In the genomic region with DNA sequence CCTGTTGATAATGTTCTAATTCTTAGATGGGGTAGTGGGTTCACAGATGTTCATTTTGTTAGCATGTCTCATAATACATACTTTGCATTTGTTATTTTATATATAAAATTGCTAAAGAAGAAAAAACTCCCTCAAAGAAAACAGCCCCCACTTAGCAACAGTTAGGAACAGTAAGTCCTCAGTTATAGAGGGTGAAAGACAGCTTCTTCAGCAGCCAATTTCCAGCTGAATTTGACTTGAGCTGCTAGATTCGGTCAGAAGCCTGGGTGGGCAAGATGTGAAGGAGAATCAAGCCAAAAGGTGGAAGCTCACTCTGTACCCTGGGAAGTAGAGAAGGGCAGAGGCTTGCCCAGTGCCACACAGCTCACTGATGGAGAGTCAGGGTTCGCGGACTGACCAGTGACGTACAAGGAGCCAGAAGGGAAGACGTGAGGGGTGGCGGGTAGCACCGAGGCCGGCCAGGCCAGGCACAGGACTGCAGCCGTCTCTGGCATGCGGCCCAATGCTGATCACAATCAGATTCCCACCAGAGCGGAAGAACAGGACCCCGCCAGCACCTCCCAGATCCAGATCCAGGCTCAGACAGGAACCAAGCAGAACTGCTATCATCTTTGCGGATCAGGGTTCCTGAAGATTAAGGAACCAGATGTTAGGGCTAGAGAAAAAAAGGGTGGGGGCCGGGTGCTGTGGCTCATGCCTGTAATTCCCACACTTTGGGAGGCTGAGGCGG, we compare ENCODE assay signal across 1 cellular context.
TF ChIP-seq lines count a peak whose summit lies in the region.

No MANE protein-coding gene starts in this region.

TF ChIP-seq in K562, 482 proteins besides CTCF, POLR2A, EP300 and RAD21:
- TF ChIP-seq VEZF1 (CRISPR knock-in tag; IDR thresholded peaks at IDR 0.05): peak; percentile 75; the same call in 1 of the 2 replicates
- TF ChIP-seq CTBP1 (IDR thresholded peaks at IDR 0.05; ENCODE audit: borderline replicate concordance): 0 out of 2 replicates have a peak, but pooled peaks have one; percentile 42
- TF ChIP-seq RBM15 (IDR thresholded peaks at IDR 0.05; ENCODE audit: insufficient read depth, low read length): no peak
- TF ChIP-seq SMARCA4 (IDR thresholded peaks at IDR 0.05): 0 out of 2 replicates have a peak, but pooled peaks have one; percentile 16
- TF ChIP-seq ZNF174 (CRISPR knock-in tag; IDR thresholded peaks at IDR 0.05): no peak
- no peak for TF ChIP-seq ZNF778 (CRISPR knock-in tag; IDR thresholded peaks at IDR 0.05)
- TF ChIP-seq ZNF354B (CRISPR knock-in tag; IDR thresholded peaks at IDR 0.05): no peak
- TF ChIP-seq CXXC5 (CRISPR knock-in tag; IDR thresholded peaks at IDR 0.05): peak; percentile 64
- TF ChIP-seq GATA2 (CRISPR knock-in tag; IDR thresholded peaks at IDR 0.05): peak; percentile 40; the same call in 1 of the 2 replicates
- peak in 1 of 2 experiments; percentile 43; a peak in 1 of 4 replicates for TF ChIP-seq MAZ (CRISPR knock-in tag; conservative IDR thresholded peaks at IDR 0.05 in 1 of 2, IDR thresholded peaks at IDR 0.05 in 1 of 2)
- TF ChIP-seq NFIC (IDR thresholded peaks at IDR 0.05): peak; percentile 63
- TF ChIP-seq SMARCE1 (IDR thresholded peaks at IDR 0.05): peak; percentile 62; the same call in 1 of the 2 replicates
TF ChIP-seq in K562: peak in this region for 8.
